In the genomic region with DNA sequence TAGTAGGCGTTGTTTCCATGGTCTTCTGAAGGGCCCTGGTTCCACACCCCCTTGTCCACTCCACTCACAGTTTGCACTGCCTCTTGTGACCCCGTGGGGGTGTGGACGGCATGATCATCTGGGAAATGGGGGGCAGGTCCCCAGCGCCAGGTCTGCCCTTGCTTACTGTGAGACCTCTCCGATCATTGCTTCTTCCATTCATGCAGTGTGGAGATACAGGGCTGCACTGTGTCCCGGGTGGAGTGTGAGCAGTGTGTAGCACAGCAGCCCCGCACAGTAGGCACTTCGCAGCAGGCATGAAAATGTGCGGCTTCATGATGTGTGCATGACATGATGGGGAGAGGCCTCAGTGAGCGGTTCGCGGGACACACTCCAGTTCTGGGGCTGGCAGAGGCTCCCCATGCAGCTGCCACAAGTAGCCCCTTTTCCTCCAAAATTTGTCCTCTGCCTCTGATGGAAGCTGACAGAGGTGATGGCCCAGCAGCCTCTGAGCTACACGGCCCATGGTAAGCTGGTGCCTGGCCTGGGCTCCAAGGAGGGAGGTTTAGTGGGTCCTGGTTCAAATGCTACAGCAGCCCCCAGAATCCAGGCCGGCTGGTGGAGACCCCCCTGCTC, we compare ENCODE assay signal across 27 cellular contexts. TPM values are rescaled to one million over a fixed set of nuclear protein-coding genes. Genes with fewer than 3 reads are reported as not detected.
DNase-seq lines count a peak whose midpoint lies in the region; ATAC-seq and TF ChIP-seq lines count a peak whose summit lies in the region.
"Had no signal": no experiment of that assay in that cellular context is flagged by ENCODE, and none has a peak within 500 bp of the region (broad histone marks: within the 10 kb centered on the region; RNA-seq: fewer than 3 reads in every experiment).

No MANE protein-coding gene starts in this region.

- no peak for DNase-seq in CD14-positive monocyte (ENCODE audit: low spot score)
- peak; percentile 12 for DNase-seq in H7
- no peak for DNase-seq in central memory CD8-positive, alpha-beta T cell (ENCODE audit: low spot score in 2 of 2)
- DNase-seq in neuronal stem cell (ENCODE audit: low spot score) = no peak
- DNase-seq in NCI-H1436 treated with DMSO at 0.1 percent for 48 hours (lab: John Stamatoyannopoulos, UW) = no peak
- no peak for DNase-seq in GM19240 (ENCODE audit: insufficient read length, low spot score)
- DNase-seq: activated CD4-positive, alpha-beta memory T cell treated with anti-CD3 and anti-CD28 coated beads for 36 hours; activated CD4-positive, CD25-positive, alpha-beta regulatory T cell; activated gamma-delta T cell treated with Interleukin-2 at 50 U/mL for 16 hours; amniotic stem cell; BE2C; dorsolateral prefrontal cortex; HCEC 1CT; lower lobe of right lung; MV-4-11; NCI-H146; ovary; Right ventricle myocardium superior; stimulated activated naive CD4-positive, alpha-beta T cell had no signal

- H3K36me3 ChIP-seq in H7 (replicated peaks; ENCODE audit: control insufficient read depth, insufficient read depth, low read length) = no peaks in the 10 kb centered on the region
- H3K36me3 ChIP-seq in neuronal stem cell (replicated peaks in 1 of 2; ENCODE audit: control insufficient read depth in 2 of 2, insufficient read depth in 2 of 2, low read length in 2 of 2) = no peaks in the 10 kb centered on the region
- H3K36me3 ChIP-seq: BE2C, gastroesophageal sphincter, lower lobe of right lung, ovary, vagina had no signal

- intact Hi-C loops in CD14-positive monocyte (cut with micrococcal nuclease) = no loop called here

- no peak overlapping the region for H3K4ac ChIP-seq in neuronal stem cell (ENCODE audit: low read length)

- no peak overlapping the region for H2BK12ac ChIP-seq in neuronal stem cell (ENCODE audit: low read length)

- TF ChIP-seq CTCF in CD14-positive monocyte (IDR thresholded peaks at IDR 0.05) = no peak

- no peaks in the 10 kb centered on the region for H3K9me3 ChIP-seq in neuronal stem cell (replicated peaks in 1 of 2; ENCODE audit: control insufficient read depth in 2 of 2, insufficient read depth in 1 of 2, low read depth in 1 of 2, low read length in 2 of 2)
- H3K9me3 ChIP-seq: BE2C, gastroesophageal sphincter, lower lobe of right lung, ovary, vagina had no signal

- H3K27ac Mint-ChIP-seq in CD14-positive monocyte = peak overlapping the region in 4 of 7 donors; percentile 7 to 69 (median 27)
- H3K27ac Mint-ChIP-seq in central memory CD8-positive, alpha-beta T cell (ENCODE audit: low read depth) = peak overlapping the region; percentile 98
- H3K27ac Mint-ChIP-seq: activated CD4-positive, alpha-beta memory T cell treated with anti-CD3 and anti-CD28 coated beads for 36 hours; brain had no signal

- H3K27me3 ChIP-seq in H7 (ENCODE audit: control insufficient read depth, insufficient read depth, low read length) (no peaks in the 10 kb centered on the region), neuronal stem cell (ENCODE audit: control insufficient read depth in 3 of 3, insufficient read depth in 3 of 3, low read depth in 1 of 3, low read length in 3 of 3) (no peaks in the 10 kb centered on the region)
- H3K27me3 ChIP-seq: dorsolateral prefrontal cortex, gastroesophageal sphincter, hepatocyte, ovary, vagina had no signal

- no peak overlapping the region for H4K91ac ChIP-seq in neuronal stem cell (ENCODE audit: low read depth, low read length, poor library complexity)

- peak overlapping the region; percentile 81 for H2AK5ac ChIP-seq in neuronal stem cell (ENCODE audit: low read depth, low read length)

- no peak overlapping the region for H3K4me2 ChIP-seq in neuronal stem cell (ENCODE audit: insufficient read depth, low read length, poor library complexity, severe bottlenecking)
- H3K4me2 ChIP-seq: hepatocyte had no signal

- no CpG with 5 or more reads among the region's 14 CpGs for WGBS in neuronal stem cell (ENCODE audit: extremely low coverage in 2 of 2, insufficient read length in 2 of 2, insufficient replicate concordance in 1 of 2), 2 donors

- H3K27ac ChIP-seq in neuronal stem cell (replicated peaks; ENCODE audit: low read length) = no peak overlapping the region
- H3K27ac ChIP-seq: dorsolateral prefrontal cortex, gastroesophageal sphincter, hepatocyte, lower lobe of right lung, ovary, vagina had no signal

- ATAC-seq in central memory CD8-positive, alpha-beta T cell (replicated peaks; ENCODE audit: extremely low read depth, poor library complexity, severe bottlenecking) = no peak
- no peak for ATAC-seq in HG03039 (IDR thresholded peaks at IDR 0.05; ENCODE audit: unreplicated experiment)
- ATAC-seq: gastroesophageal sphincter, lower lobe of right lung, SK-N-SH treated with all-trans-retinoic acid at 6 μM for 48 hours had no signal

- H2BK15ac ChIP-seq in neuronal stem cell (ENCODE audit: low read length) = no peak overlapping the region

- no peak overlapping the region for H2BK120ac ChIP-seq in neuronal stem cell (ENCODE audit: low read depth, low read length)

- no peak overlapping the region for H2AFZ ChIP-seq in neuronal stem cell (ENCODE audit: low read length)
- H2AFZ ChIP-seq: hepatocyte had no signal

- no peak overlapping the region for H4K8ac ChIP-seq in neuronal stem cell (ENCODE audit: low read depth, low read length)

- H3K4me1 Mint-ChIP-seq in CD14-positive monocyte = peaks cover 58% of the 10 kb centered on the region
- H3K4me1 Mint-ChIP-seq in central memory CD8-positive, alpha-beta T cell = peaks cover 67% of the 10 kb centered on the region
- H3K4me1 Mint-ChIP-seq: brain had no signal

- H2BK5ac ChIP-seq in neuronal stem cell (ENCODE audit: low read length) = no peak overlapping the region

- peaks cover 3 to 12% (median 6%) of the 10 kb centered on the region in 7 donors for H3K9me3 Mint-ChIP-seq in CD14-positive monocyte
- H3K9me3 Mint-ChIP-seq in central memory CD8-positive, alpha-beta T cell = no peaks in the 10 kb centered on the region
- H3K9me3 Mint-ChIP-seq: activated CD4-positive, alpha-beta memory T cell treated with anti-CD3 and anti-CD28 coated beads for 36 hours; brain; T-helper 1 cell treated with Interleukin-12 subunit alpha and Interleukin-12 subunit beta and Interleukin-4 antibody, amounts not matched to agents 30 μg/mL and 1 μg/mL, for 36 hours had no signal

- no peaks in the 10 kb centered on the region for H3K79me1 ChIP-seq in neuronal stem cell (ENCODE audit: low read depth, low read length)

- H3K36me3 Mint-ChIP-seq in CD14-positive monocyte = peaks cover 56 to 71% of the 10 kb centered on the region in 2 donors
- peaks cover 16% of the 10 kb centered on the region for H3K36me3 Mint-ChIP-seq in central memory CD8-positive, alpha-beta T cell (ENCODE audit: insufficient read depth)
- H3K36me3 Mint-ChIP-seq: activated CD4-positive, alpha-beta memory T cell treated with anti-CD3 and anti-CD28 coated beads for 36 hours; brain had no signal

- H3K27me3 Mint-ChIP-seq in CD14-positive monocyte (ENCODE audit: low read depth in 3 of 3) = peaks cover 3 to 8% (median 4%) of the 10 kb centered on the region in 3 donors
- H3K27me3 Mint-ChIP-seq in central memory CD8-positive, alpha-beta T cell = no peaks in the 10 kb centered on the region
- H3K27me3 Mint-ChIP-seq: activated CD4-positive, alpha-beta memory T cell treated with anti-CD3 and anti-CD28 coated beads for 36 hours had no signal

- no peak overlapping the region for H3K14ac ChIP-seq in neuronal stem cell (ENCODE audit: low read length)

- H3K4me1 ChIP-seq in neuronal stem cell (ENCODE audit: control insufficient read depth in 2 of 2, insufficient read depth in 1 of 2, low read depth in 1 of 2, low read length in 2 of 2) = peaks cover 0 to 3% of the 10 kb centered on the region in 2 donors
- H3K4me1 ChIP-seq: BE2C had no signal

- no peak overlapping the region for H3K9ac ChIP-seq in neuronal stem cell (ENCODE audit: low read depth, low read length, poor library complexity)

- peak overlapping the region; percentile 3 for H3K18ac ChIP-seq in neuronal stem cell (ENCODE audit: low read length)

- no peak overlapping the region for H3K4me3 Mint-ChIP-seq in CD14-positive monocyte
- peak overlapping the region; percentile 65 for H3K4me3 Mint-ChIP-seq in central memory CD8-positive, alpha-beta T cell
- H3K4me3 Mint-ChIP-seq: activated CD4-positive, alpha-beta memory T cell treated with anti-CD3 and anti-CD28 coated beads for 36 hours; brain; T-helper 1 cell treated with Interleukin-12 subunit alpha and Interleukin-12 subunit beta and Interleukin-4 antibody, amounts not matched to agents 30 μg/mL and 1 μg/mL, for 36 hours had no signal

- H3K4me3 ChIP-seq in H7 (ENCODE audit: insufficient read depth, low read depth, low read length) = no peak overlapping the region
- H3K4me3 ChIP-seq in neuronal stem cell (ENCODE audit: low read length in 2 of 2) = peak overlapping the region in 1 of 2 donors; percentile 24
- H3K4me3 ChIP-seq: dorsolateral prefrontal cortex, gastroesophageal sphincter, hepatocyte, lower lobe of right lung, ovary, vagina had no signal

- H3K23ac ChIP-seq in neuronal stem cell (ENCODE audit: low read depth, low read length, poor library complexity) = no peak overlapping the region

RNA-seq across cellular contexts. Expression of gene RIN3, which starts 15.0 kb away (rescaled TPM):
- polyA plus RNA-seq in CD14-positive monocyte = 10 to 100 TPM; 42.8 to 54.6 TPM
- total RNA-seq in H7 (2014; rRNA removed; shearing (Covaris generic)) = 0.15 and 0.76 TPM in 2 replicates
- 1.3 TPM for polyA plus RNA-seq in neuronal stem cell (2013, experiment 1 of 2)
- 1.6 TPM for polyA plus RNA-seq in neuronal stem cell (2013, experiment 2 of 2)
- polyA plus RNA-seq: neural cell had no signal
